16 cellular contexts compared by ENCODE assay signal in the genomic region with DNA sequence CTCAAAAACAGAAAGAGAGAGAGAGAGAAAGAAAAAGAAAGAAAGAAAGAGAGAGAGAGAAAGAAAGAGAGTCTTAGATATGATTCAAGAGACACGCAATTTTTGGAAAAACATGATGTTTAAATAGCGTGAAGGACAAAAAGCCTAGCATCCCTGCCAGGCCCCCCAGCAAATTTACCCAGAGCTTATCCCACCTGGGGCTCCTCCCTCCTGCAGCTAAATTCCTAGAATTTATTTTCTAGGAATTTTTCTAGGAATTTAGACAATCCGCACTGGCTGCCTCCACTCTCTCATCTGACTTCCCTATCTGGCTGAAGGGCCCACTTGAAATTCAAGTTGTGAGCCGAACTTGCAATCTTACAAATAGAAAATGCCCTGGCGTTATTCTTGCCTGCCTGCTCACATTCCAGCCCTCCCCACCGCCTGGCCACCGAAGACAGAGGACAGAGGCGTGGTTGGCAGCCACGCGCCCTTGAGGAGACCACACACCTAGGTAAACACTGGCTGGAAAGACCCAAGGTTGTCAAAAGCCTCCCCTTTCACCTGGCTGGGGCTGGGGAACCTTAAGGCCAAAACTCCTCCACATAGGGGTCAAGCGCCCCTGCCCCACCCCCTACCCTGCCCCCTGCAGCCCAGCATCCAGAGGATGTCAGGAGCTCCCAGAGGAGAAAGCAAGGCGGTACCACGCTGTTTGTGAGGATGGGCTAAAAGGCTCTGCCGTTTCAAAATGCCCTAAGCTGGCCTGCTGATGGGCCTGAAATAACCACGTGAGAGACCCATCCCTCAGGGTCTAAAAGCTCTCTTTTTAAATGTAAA. TPM values are rescaled to one million over a fixed set of nuclear protein-coding genes. Genes with fewer than 3 reads are reported as not detected.
DNase-seq lines count a peak whose midpoint lies in the region; ATAC-seq, FAIRE-seq and TF ChIP-seq lines count a peak whose summit lies in the region.
"Had no signal": no experiment of that assay in that cellular context is flagged by ENCODE, and none has a peak within 500 bp of the region (broad histone marks: within the 10 kb centered on the region; RNA-seq: fewer than 3 reads in every experiment).

No MANE protein-coding gene starts in this region.

- CTCF ChIA-PET in K562 (lab: Yijun Ruan, JAX; ENCODE audit: low intra/inter-chr PET ratio), result no interaction called here

- H3K27ac ChIP-seq in HUES6 (ENCODE audit: low read depth, low read length) (no peak overlapping the region), K562 (ENCODE audit: extremely low read depth, low read depth, low read length) (no peak overlapping the region), lower lobe of right lung (no peak overlapping the region), thyroid gland (peak overlapping the region in 2 of 3 donors; percentile 55 to 70)

- no peak for TF ChIP-seq RAD21 in K562 (CRISPR knock-in tag; conservative IDR thresholded peaks at IDR 0.05 in 1 of 2, IDR thresholded peaks at IDR 0.05 in 1 of 2)

- H3K79me2 ChIP-seq in K562 (ENCODE audit: control insufficient read depth, insufficient read depth, low read length), result no peaks in the 10 kb centered on the region

- H3K9me3 ChIP-seq in HUES6 (ENCODE audit: control insufficient read depth, insufficient read depth, low read depth, low read length), result no peaks in the 10 kb centered on the region
- no peaks in the 10 kb centered on the region for H3K9me3 ChIP-seq in K562 (replicated peaks; ENCODE audit: control insufficient read depth, insufficient read depth, low read depth, low read length)
- no peaks in the 10 kb centered on the region for H3K9me3 ChIP-seq in lower lobe of right lung
- no peaks in the 10 kb centered on the region for H3K9me3 ChIP-seq in thyroid gland

- no peak for FAIRE-seq in K562 (lab: Jason Lieb, UNC)

- H3K27me3 ChIP-seq in HUES6 (ENCODE audit: control insufficient read depth, insufficient read depth, low read length), result peaks cover 6% of the 10 kb centered on the region; the same call in 1 of the 2 replicates
- no peaks in the 10 kb centered on the region for H3K27me3 ChIP-seq in K562 (ENCODE audit: control insufficient read depth in 2 of 2, insufficient read depth in 2 of 2, low read length in 2 of 2)
- H3K27me3 ChIP-seq in lower lobe of right lung (ENCODE audit: low read depth), result no peaks in the 10 kb centered on the region
- no peaks in the 10 kb centered on the region for H3K27me3 ChIP-seq in thyroid gland

- TF ChIP-seq POLR2A in K562 (conservative IDR thresholded peaks at IDR 0.05), result no peak
- TF ChIP-seq POLR2A in thyroid gland (IDR thresholded peaks at IDR 0.05), result no peak

- H3K4me3 ChIP-seq in HUES6 (ENCODE audit: low read depth, low read length) (peak overlapping the region; percentile 47), K562 (no peak overlapping the region), lower lobe of right lung (no peak overlapping the region), thyroid gland (replicated peaks in 1 of 3) (no peak overlapping the region)

- TF ChIP-seq EP300 in K562 (IDR thresholded peaks at IDR 0.05; ENCODE audit: low read length), result no peak

- H4K20me1 ChIP-seq in K562 (replicated peaks; ENCODE audit: control insufficient read depth, insufficient read depth, low read length), result no peaks in the 10 kb centered on the region

- H3K4me1 ChIP-seq in HUES6 (ENCODE audit: control insufficient read depth, insufficient read depth, low read length) (peaks cover 58% of the 10 kb centered on the region), K562 (replicated peaks in 1 of 2; ENCODE audit: control insufficient read depth in 2 of 2, insufficient read depth in 2 of 2, low read length in 2 of 2) (peaks cover 62 to 68% of the 10 kb centered on the region in 2 experiments), lower lobe of right lung (peaks cover 89% of the 10 kb centered on the region), thyroid gland (peaks cover 54 to 82% of the 10 kb centered on the region in 2 donors)

- no peak overlapping the region for H3K9ac ChIP-seq in HUES6 (ENCODE audit: low read length)
- H3K9ac ChIP-seq in K562 (ENCODE audit: insufficient read depth in 1 of 2, low read depth in 2 of 2, low read length in 2 of 2), result peak overlapping the region in 1 of 2 experiments; percentile 45; a peak in 3 of 4 replicates

- DNase-seq in K562 (ENCODE audit: extremely low read depth in 1 of 4, low spot score in 3 of 4), result peak in 1 of 4 experiments; percentile 38
- DNase-seq in lower lobe of right lung, result peak; percentile 74
- peak; percentile 93 for DNase-seq in thyroid gland
- DNase-seq in NCI-H226, result no peak
- no peak for DNase-seq in superior temporal gyrus (ENCODE audit: extremely low spot score)
- DNase-seq: activated CD4-positive, CD25-positive, alpha-beta regulatory T cell treated with anti-CD3 and anti-CD28 coated beads, Interleukin-2, amount 50 U/mL, for 72 hours; activated T-cell treated with anti-CD3 and anti-CD28 coated beads, Interleukin-2, amount 50 U/mL, for 1 hour; CD4-positive, CD25-positive, alpha-beta regulatory T cell; immature natural killer cell; MM.1S; naive B cell; NCI-H2107; stimulated activated CD4-positive, alpha-beta T cell treated with anti-CD3 and anti-CD28 coated beads, Interleukin-2, amount 100 ng/mL, for 48 hours had no signal

- no TSS peak for BruUV-seq in K562 (replicated peaks; lab: Mats Ljungman, UMichigan)

- peak overlapping the region; percentile 61; the same call in 1 of the 2 replicates for H3K4me2 ChIP-seq in K562 (ENCODE audit: insufficient read depth, low read length)

- H3K36me3 ChIP-seq in HUES6 (ENCODE audit: control insufficient read depth, insufficient read depth, low read length), result no peaks in the 10 kb centered on the region
- H3K36me3 ChIP-seq in K562 (ENCODE audit: control insufficient read depth, insufficient read depth, low read length), result no peaks in the 10 kb centered on the region
- no peaks in the 10 kb centered on the region for H3K36me3 ChIP-seq in lower lobe of right lung
- no peaks in the 10 kb centered on the region for H3K36me3 ChIP-seq in thyroid gland

- WGBS in K562 (ENCODE audit: insufficient coverage, low coverage, missing lambda C conversion rate), result 57% methylated on average over 15 of the region's 15 CpGs
- WGBS in thyroid gland, 2 donors, result 24 to 57% methylated on average over 14 to 15 of the region's 15 CpGs

- POLR2A ChIA-PET in K562 (lab: Yijun Ruan, JAX), result interaction anchor here (0.6 to 1.1 kb wide), 4 partner anchors 11 to 57 kb away, joined by 3 to 4 read pairs (median 3); partner anchors contain the start of gene AHNAK

- peak overlapping the region; percentile 94 for H2AFZ ChIP-seq in K562 (ENCODE audit: low read depth, low read length)

- TF ChIP-seq CTCF in K562 (IDR thresholded peaks at IDR 0.05 in 2 of 3, conservative IDR thresholded peaks at IDR 0.05 in 1 of 3; ENCODE audit: insufficient read depth in 2 of 3, low read depth in 1 of 3, low read length in 3 of 3) (no peak), lower lobe of right lung (IDR thresholded peaks at IDR 0.05) (no peak), thyroid gland (IDR thresholded peaks at IDR 0.05) (no peak)

- H3K9me1 ChIP-seq in K562 (ENCODE audit: control insufficient read depth, insufficient read depth, low read length), result no peaks in the 10 kb centered on the region

- ATAC-seq in K562, result no peak
- ATAC-seq in lower lobe of right lung, result peak; percentile 66 to 72
- no peak for ATAC-seq in GM18519 (IDR thresholded peaks at IDR 0.05; ENCODE audit: low FRiP score, unreplicated experiment)
- ATAC-seq: HCT116 had no signal

- intact Hi-C loops in K562 (cut with micrococcal nuclease) (loop anchor here (10.0 kb wide), 1 partner anchor 80 kb away; no protein-coding TSS in a partner anchor), lower lobe of right lung (cut with DNase I) (no loop called here), thyroid gland (cut with DNase I) (no loop called here)

- in situ Hi-C loops in K562 (cut with MboI), result no loop called here

TF ChIP-seq in K562, 482 proteins besides CTCF, POLR2A, EP300 and RAD21 (continues in another document):
- no peak for TF ChIP-seq SRF (CRISPR knock-in tag; IDR thresholded peaks at IDR 0.05)
- no peak for TF ChIP-seq ZNF766 (CRISPR knock-in tag; conservative IDR thresholded peaks at IDR 0.05)
- TF ChIP-seq TEAD2 (tag; IDR thresholded peaks at IDR 0.05), result no peak
- TF ChIP-seq, protein P1, sequence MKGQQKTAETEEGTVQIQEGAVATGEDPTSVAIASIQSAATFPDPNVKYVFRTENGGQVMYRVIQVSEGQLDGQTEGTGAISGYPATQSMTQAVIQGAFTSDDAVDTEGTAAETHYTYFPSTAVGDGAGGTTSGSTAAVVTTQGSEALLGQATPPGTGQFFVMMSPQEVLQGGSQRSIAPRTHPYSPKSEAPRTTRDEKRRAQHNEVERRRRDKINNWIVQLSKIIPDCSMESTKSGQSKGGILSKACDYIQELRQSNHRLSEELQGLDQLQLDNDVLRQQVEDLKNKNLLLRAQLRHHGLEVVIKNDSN (CRISPR knock-in tag; IDR thresholded peaks at IDR 0.05), result no peak

RNA-seq across cellular contexts. Expression of gene AHNAK, which starts 42.2 kb away (rescaled TPM):
- total RNA-seq in K562 (2011; cell fraction: chromatin; rRNA removed; ENCODE audit: low replicate concordance), result 39.7 and 135 TPM in 2 replicates
- total RNA-seq in K562 (2011; cell fraction: nucleolus; rRNA removed), result 22.0 and 31.1 TPM in 2 replicates
- 33.6 and 34.6 TPM in 2 replicates for total RNA-seq in K562 (2011; cell fraction: nucleoplasm; rRNA removed)
- total RNA-seq in K562 (2014; rRNA removed), result 66.4 and 75.0 TPM in 2 replicates
- total RNA-seq in K562 (2014; rRNA removed; fragmentation: Illumina TruSeq; extraction: Trizol), result 44.1 and 45.1 TPM in 2 replicates
- 71.3 and 71.7 TPM in 2 replicates for total RNA-seq in K562 (2015; rRNA removed; fragmentation: Illumina TruSeq; extraction: Trizol)
- total RNA-seq in K562 (2021), result 89.2 and 89.7 TPM in 2 replicates
- 17.6 and 33.5 TPM in 2 replicates for polyA plus RNA-seq in K562 (2011; rRNA removed)
- polyA plus RNA-seq in K562 (2011; cell fraction: cytosol; rRNA removed), result 5.7 and 18.0 TPM in 2 replicates
- 53.7 and 161 TPM in 2 replicates for polyA plus RNA-seq in K562 (2011; cell fraction: nucleus; rRNA removed)
- 43.6 and 58.2 TPM in 2 replicates for polyA plus RNA-seq in K562 (2012)
- 35.3 and 45.0 TPM in 2 replicates for polyA plus RNA-seq in K562 (2014; fragmentation: Illumina TruSeq; extraction: Trizol)
- polyA plus RNA-seq in K562 (2014; fragmentation: Nextera tagmentation; extraction: Ambion mirVana), result 1 to 10 TPM; 1.5 to 2.5 TPM
- 26.0 and 30.1 TPM in 2 replicates for polyA plus RNA-seq in K562 (2014; rRNA removed)
- 82.9 and 138 TPM in 2 replicates for polyA minus RNA-seq in K562 (2011; rRNA and poly(A)+ RNA removed)
- polyA minus RNA-seq in K562 (2011; cell fraction: cytosol; rRNA and poly(A)+ RNA removed), result 55.4 and 84.5 TPM in 2 replicates
- polyA minus RNA-seq in K562 (2011; cell fraction: nucleus; rRNA and poly(A)+ RNA removed), result 20.5 and 109 TPM in 2 replicates
- total RNA-seq in lower lobe of right lung, result 809 TPM
- total RNA-seq in thyroid gland, result 100 to 1,000 TPM; 227 to 400 (median 288) TPM

Comparison
In these comparisons a context has a peak if more than half of its experiments do, and no peak if none do; other contexts are left out.
1. H3K27ac ChIP-seq: peak in thyroid gland (2 of 3); none in HUES6 (single experiment), K562 (single experiment) and lower lobe of right lung (single experiment).
2. ATAC-seq: peak in lower lobe of right lung (2 of 2); none in K562 (single experiment) and GM18519 (single experiment).
3. DNase-seq: peak in lower lobe of right lung (single experiment) and thyroid gland (2 of 2); none in NCI-H226 (single experiment) and superior temporal gyrus (single experiment).